Comparison of ENCODE assay signal across 19 cellular contexts in the genomic region with DNA sequence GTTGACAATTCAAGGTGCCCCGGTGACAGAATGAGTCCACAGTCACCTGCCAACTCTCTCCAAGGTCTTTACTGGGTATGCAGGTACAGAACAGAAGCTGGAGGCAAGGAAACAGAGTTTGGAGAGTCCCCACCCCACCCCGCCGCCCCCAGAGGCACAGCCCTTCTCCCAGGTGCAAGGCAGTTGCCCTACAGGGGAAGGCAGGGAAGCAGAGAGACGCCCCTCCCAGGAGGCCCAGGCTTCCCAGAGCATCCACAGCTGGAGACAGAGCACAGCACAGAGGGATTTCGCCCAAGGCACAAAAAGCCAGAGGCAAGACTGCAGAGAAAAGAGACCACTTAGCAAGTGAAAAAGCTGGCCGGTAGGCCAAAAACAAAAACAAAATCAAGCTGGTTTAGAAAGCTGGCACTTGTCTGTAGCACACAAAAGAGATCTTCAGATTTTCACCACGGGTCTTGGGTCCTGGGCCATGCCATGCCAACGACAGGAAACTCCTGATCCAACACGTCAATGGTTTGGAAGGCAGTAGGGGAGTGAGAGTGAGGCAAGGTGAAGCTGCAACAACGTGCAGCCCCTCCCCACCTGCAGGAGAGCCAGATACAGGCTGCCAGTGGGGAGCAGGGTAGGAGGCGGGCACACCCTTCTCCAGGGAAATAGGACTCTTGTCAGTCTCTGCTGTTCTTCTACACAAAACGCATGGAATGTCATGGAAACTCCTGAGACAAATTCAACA.
DNase-seq lines count a peak whose midpoint lies in the region; ATAC-seq and TF ChIP-seq lines count a peak whose summit lies in the region.
"Had no signal": no experiment of that assay in that cellular context is flagged by ENCODE, and none has a peak within 500 bp of the region (broad histone marks: within the 10 kb centered on the region; RNA-seq: fewer than 3 reads in every experiment).

No MANE protein-coding gene starts in this region.

- no peaks in the 10 kb centered on the region for H3K9me3 ChIP-seq in CD4-positive, alpha-beta T cell (ENCODE audit: control insufficient read depth, low read length)

- no peak for ATAC-seq in CD4-positive, alpha-beta T cell (ENCODE audit: poor library complexity)
- ATAC-seq in central memory CD8-positive, alpha-beta T cell (replicated peaks; ENCODE audit: extremely low read depth, poor library complexity, severe bottlenecking): no peak
- no peak for ATAC-seq in natural killer cell treated with Interleukin-12 subunit alpha and Interleukin-12 subunit beta and Interleukin-15 and Interleukin-18, amount 100 ng/mL, for 72 hours
- ATAC-seq in HG03095 (IDR thresholded peaks at IDR 0.05; ENCODE audit: unreplicated experiment) (no peak), GM18858 (IDR thresholded peaks at IDR 0.05; ENCODE audit: unreplicated experiment) (no peak)
- ATAC-seq: activated CD8-positive, alpha-beta memory T cell treated with anti-CD3 and anti-CD28 coated beads, Interleukin-2, amount 10 ng/mL, durations not matched to agents 7 days and 5 days had no signal

- POLR2A ChIA-PET in CD4-positive, alpha-beta T cell (lab: Charles Lee): no interaction called here

- peaks cover 38% of the 10 kb centered on the region for H3K4me1 Mint-ChIP-seq in CD4-positive, alpha-beta T cell (ENCODE audit: low read depth)
- peaks cover 55% of the 10 kb centered on the region for H3K4me1 Mint-ChIP-seq in central memory CD8-positive, alpha-beta T cell
- peaks cover 33 to 49% of the 10 kb centered on the region in 2 donors for H3K4me1 Mint-ChIP-seq in natural killer cell treated with Interleukin-12 subunit alpha and Interleukin-12 subunit beta and Interleukin-15 and Interleukin-18, amount 100 ng/mL, for 72 hours (ENCODE audit: low read depth in 2 of 2)

- H3K36me3 ChIP-seq in H7 (replicated peaks; ENCODE audit: control insufficient read depth, insufficient read depth, low read length): no peaks in the 10 kb centered on the region

- CTCF ChIA-PET in CD4-positive, alpha-beta T cell (lab: Charles Lee): interaction anchor here (1.1 to 2.9 kb wide), 3 partner anchors 22 to 24 kb away, joined by 3 to 9 read pairs (median 5); no protein-coding TSS in a partner anchor

- peaks cover 12% of the 10 kb centered on the region for H3K36me3 Mint-ChIP-seq in CD4-positive, alpha-beta T cell (ENCODE audit: low read depth)
- H3K36me3 Mint-ChIP-seq in central memory CD8-positive, alpha-beta T cell (ENCODE audit: insufficient read depth): peaks cover 10% of the 10 kb centered on the region
- peaks cover under 1% of the 10 kb centered on the region for H3K36me3 Mint-ChIP-seq in natural killer cell treated with Interleukin-12 subunit alpha and Interleukin-12 subunit beta and Interleukin-15 and Interleukin-18, amount 100 ng/mL, for 72 hours

- TF ChIP-seq CTCF in CD4-positive, alpha-beta T cell (IDR thresholded peaks at IDR 0.05): no peak

- no peak overlapping the region for H3K4me3 Mint-ChIP-seq in CD4-positive, alpha-beta T cell
- H3K4me3 Mint-ChIP-seq in central memory CD8-positive, alpha-beta T cell: peak overlapping the region; percentile 48
- H3K4me3 Mint-ChIP-seq in natural killer cell treated with Interleukin-12 subunit alpha and Interleukin-12 subunit beta and Interleukin-15 and Interleukin-18, amount 100 ng/mL, for 72 hours: peak overlapping the region; percentile 66
- H3K4me3 Mint-ChIP-seq: activated CD8-positive, alpha-beta memory T cell treated with anti-CD3 and anti-CD28 coated beads, Interleukin-2, amount 10 ng/mL, durations not matched to agents 7 days and 5 days had no signal

- intact Hi-C loops in CD4-positive, alpha-beta T cell (cut with DNase I, micrococcal nuclease): no loop called here

- H3K27me3 ChIP-seq in CD4-positive, alpha-beta T cell (ENCODE audit: control insufficient read depth, insufficient read depth, low read length): no peaks in the 10 kb centered on the region
- no peaks in the 10 kb centered on the region for H3K27me3 ChIP-seq in H7 (ENCODE audit: control insufficient read depth, insufficient read depth, low read length)

- H3K9me3 Mint-ChIP-seq in CD4-positive, alpha-beta T cell: no peaks in the 10 kb centered on the region
- no peaks in the 10 kb centered on the region for H3K9me3 Mint-ChIP-seq in central memory CD8-positive, alpha-beta T cell
- H3K9me3 Mint-ChIP-seq in natural killer cell treated with Interleukin-12 subunit alpha and Interleukin-12 subunit beta and Interleukin-15 and Interleukin-18, amount 100 ng/mL, for 72 hours: no peaks in the 10 kb centered on the region

- DNase-seq in CD4-positive, alpha-beta T cell: no peak
- DNase-seq in H7 (peak; percentile 56), AG08395 (ENCODE audit: low spot score) (no peak), NCI-H226 (no peak)
- no peak for DNase-seq in central memory CD8-positive, alpha-beta T cell (ENCODE audit: low spot score in 2 of 2)
- DNase-seq in natural killer cell treated with Interleukin-12 subunit alpha and Interleukin-12 subunit beta and Interleukin-15 and Interleukin-18, amount 100 ng/mL, for 72 hours (ENCODE audit: low spot score): no peak
- DNase-seq: activated CD4-positive, CD25-positive, alpha-beta regulatory T cell; activated CD8-positive, alpha-beta memory T cell treated with anti-CD3 and anti-CD28 coated beads, Interleukin-2, amount 10 ng/mL, durations not matched to agents 7 days and 5 days; AML-193; aorta; hippocampal formation; kidney glomerular epithelial cell; midbrain; NCI-H1105; NCI-H748 treated with DMSO at 0.1 percent for 48 hours; occipital lobe; stimulated activated CD4-positive, alpha-beta T cell treated with anti-CD3 and anti-CD28 coated beads, Interleukin-2, amount 100 ng/mL, for 24 hours had no signal

- peak overlapping the region; percentile 91 for H3K27ac Mint-ChIP-seq in CD4-positive, alpha-beta T cell
- H3K27ac Mint-ChIP-seq in central memory CD8-positive, alpha-beta T cell (ENCODE audit: low read depth): peak overlapping the region; percentile 99
- peak overlapping the region in 1 of 2 donors; percentile 17 for H3K27ac Mint-ChIP-seq in natural killer cell treated with Interleukin-12 subunit alpha and Interleukin-12 subunit beta and Interleukin-15 and Interleukin-18, amount 100 ng/mL, for 72 hours
- H3K27ac Mint-ChIP-seq: activated CD8-positive, alpha-beta memory T cell treated with anti-CD3 and anti-CD28 coated beads, Interleukin-2, amount 10 ng/mL, durations not matched to agents 7 days and 5 days had no signal

- no peak overlapping the region for H3K27ac ChIP-seq in CD4-positive, alpha-beta T cell (ENCODE audit: low read depth, low read length)

- H3K4me3 ChIP-seq in H7 (ENCODE audit: insufficient read depth, low read depth, low read length): no peak overlapping the region

- no peaks in the 10 kb centered on the region for H3K27me3 Mint-ChIP-seq in CD4-positive, alpha-beta T cell
- no peaks in the 10 kb centered on the region for H3K27me3 Mint-ChIP-seq in central memory CD8-positive, alpha-beta T cell
- peaks cover 0 to 15% of the 10 kb centered on the region in 2 donors for H3K27me3 Mint-ChIP-seq in natural killer cell treated with Interleukin-12 subunit alpha and Interleukin-12 subunit beta and Interleukin-15 and Interleukin-18, amount 100 ng/mL, for 72 hours
- H3K27me3 Mint-ChIP-seq: activated CD8-positive, alpha-beta memory T cell treated with anti-CD3 and anti-CD28 coated beads, Interleukin-2, amount 10 ng/mL, durations not matched to agents 7 days and 5 days had no signal
